Comparison of ENCODE assay signal across 8 cellular contexts in genomic region chr9:93134018-93134739, GRCh38. TPM values are rescaled to one million over a fixed set of nuclear protein-coding genes. Genes with fewer than 3 reads are reported as not detected.
A peak's percentile ranks its signal among the peaks of the same experiment; 100 is the strongest.
DNase-seq lines count a peak whose midpoint lies in the region; ATAC-seq and TF ChIP-seq lines count a peak whose summit lies in the region.

Gene NINJ1, minus strand, starts transcription at chr9:93134251. Its CDS starts 34 bp downstream, at chr9:93134217.

- no peak for TF ChIP-seq CTCF in CD4-positive, alpha-beta T cell (IDR thresholded peaks at IDR 0.05)
- no peak for TF ChIP-seq CTCF in omental fat pad (IDR thresholded peaks at IDR 0.05)
- TF ChIP-seq CTCF in testis (IDR thresholded peaks at IDR 0.05): no peak

- H3K4me1 Mint-ChIP-seq in CD4-positive, alpha-beta T cell (ENCODE audit: low read depth): peaks cover 77% of the 10 kb centered on the region

- 0 to 1% methylated on average over 3 to 31 of the region's 78 CpGs for WGBS in testis, 2 donors

- peaks cover 6% of the 10 kb centered on the region for H3K36me3 Mint-ChIP-seq in CD4-positive, alpha-beta T cell (ENCODE audit: low read depth)

- peak; percentile 83 for ATAC-seq in CD4-positive, alpha-beta T cell (ENCODE audit: poor library complexity)
- ATAC-seq in GM19043 (IDR thresholded peaks at IDR 0.05; ENCODE audit: low read depth, unreplicated experiment): peak; percentile 80
- ATAC-seq in HG03354 (IDR thresholded peaks at IDR 0.05; ENCODE audit: poor library complexity, severe bottlenecking, unreplicated experiment): peak; percentile 75
- ATAC-seq in omental fat pad (ENCODE audit: low FRiP score): peak; percentile 86

- TF ChIP-seq POLR2A in testis (IDR thresholded peaks at IDR 0.05): peak; percentile 16

- H3K36me3 ChIP-seq in testis (ENCODE audit: low read depth, missing control alignments): no peaks in the 10 kb centered on the region

- intact Hi-C loops in CD4-positive, alpha-beta T cell (cut with DNase I, micrococcal nuclease): loop anchor here (2.0 to 10.0 kb wide), 2 partner anchors 37 to 321 kb away; partner anchors contain the start of genes CARD19 (in 2 of the 2), FAM120A (in 1 of the 2) and FAM120AOS (in 1 of the 2)
- intact Hi-C loops in testis (cut with DNase I; ENCODE audit: low total_unique reads): no loop called here

- H3K9me3 ChIP-seq in CD4-positive, alpha-beta T cell (ENCODE audit: control insufficient read depth, low read length): no peaks in the 10 kb centered on the region
- H3K9me3 ChIP-seq in testis: no peaks in the 10 kb centered on the region

- H3K27me3 Mint-ChIP-seq in CD4-positive, alpha-beta T cell: no peaks in the 10 kb centered on the region

- no peaks in the 10 kb centered on the region for H3K9me3 Mint-ChIP-seq in CD4-positive, alpha-beta T cell

- peak within 1 kb of the TSS; percentile 91 to 94 for H3K4me3 ChIP-seq in testis

- H3K27ac Mint-ChIP-seq in CD4-positive, alpha-beta T cell: peak within 1 kb of the TSS; percentile 94

- POLR2A ChIA-PET in CD4-positive, alpha-beta T cell (lab: Charles Lee): interaction anchor here (0.7 to 3.5 kb wide), 25 partner anchors 8 to 464 kb away, joined by 3 to 38 read pairs (median 5); partner anchors contain the start of genes CARD19, FAM120A and IPPK

- H3K27me3 ChIP-seq in CD4-positive, alpha-beta T cell (ENCODE audit: control insufficient read depth, insufficient read depth, low read length): no peaks in the 10 kb centered on the region
- no peaks in the 10 kb centered on the region for H3K27me3 ChIP-seq in testis

- peak within 1 kb of the TSS; percentile 96 for H3K27ac ChIP-seq in CD4-positive, alpha-beta T cell (ENCODE audit: low read depth, low read length)
- peak within 1 kb of the TSS; percentile 96 to 97 for H3K27ac ChIP-seq in testis

- CTCF ChIA-PET in CD4-positive, alpha-beta T cell (lab: Charles Lee): interaction anchor here (1.0 to 1.7 kb wide), 5 partner anchors 20 to 432 kb away, joined by 4 to 8 read pairs (median 4); no protein-coding TSS in a partner anchor

- peak; percentile 40 to 86 (median 66) for DNase-seq in CD4-positive, alpha-beta T cell
- DNase-seq in RPMI7951 (ENCODE audit: low read depth) (peak; percentile 63), germinal center (ENCODE audit: low spot score) (peak; percentile 86), omental fat pad (ENCODE audit: low spot score) (no peak), testis (peak; percentile 75)
- DNase-seq in activated gamma-delta T cell treated with anti-CD3 and anti-CD28 coated beads, Interleukin-2, amount 50 U/mL, for 16 hours (ENCODE audit: low read depth): peak; percentile 84

- H3K4me1 ChIP-seq in testis: peaks cover 53% of the 10 kb centered on the region

- H3K4me3 Mint-ChIP-seq in CD4-positive, alpha-beta T cell: peak within 1 kb of the TSS; percentile 96

RNA-seq across cellular contexts. Expression of gene NINJ1, which starts in this region (rescaled TPM):
- 10 to 100 TPM; 87.8 to 87.9 TPM for total RNA-seq in CD4-positive, alpha-beta T cell
- 56.2 and 64.6 TPM in 2 replicates for total RNA-seq in RPMI7951 (2014; rRNA removed; shearing (Covaris generic))
- total RNA-seq in omental fat pad (100 to 1,000 TPM in 2 of 4 donors, 10 to 100 TPM in 2; 63.3 to 137 (median 104) TPM), testis (100 to 1,000 TPM; 148 to 152 TPM)
- 99.3 TPM for polyA plus RNA-seq in testis (ENCODE audit: insufficient read depth, low read depth, low replicate concordance)
